ENCODE assay signal across 17 cellular contexts in the genomic region with DNA sequence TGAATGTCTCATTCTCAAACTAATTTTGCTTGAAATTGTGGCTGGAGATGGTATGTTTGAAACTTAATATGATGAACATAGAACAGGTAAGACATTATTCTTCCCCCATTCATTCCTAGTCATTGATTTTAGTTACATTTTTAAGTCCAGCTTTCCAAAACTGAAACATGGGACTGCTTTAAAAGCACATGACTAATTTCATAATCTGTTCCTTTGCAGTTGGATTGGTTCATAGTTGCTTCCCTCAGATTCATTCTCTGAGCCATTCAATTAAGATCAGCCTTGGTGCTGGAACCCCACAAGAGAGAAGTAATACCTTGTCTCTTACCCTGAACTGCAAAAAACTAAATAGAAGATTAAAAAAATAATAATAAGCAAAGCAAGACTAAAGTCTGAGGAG.
DNase-seq lines count a peak whose midpoint lies in the region; ATAC-seq, FAIRE-seq and TF ChIP-seq lines count a peak whose summit lies in the region.
"Had no signal": no experiment of that assay in that cellular context is flagged by ENCODE, and none has a peak within 500 bp of the region (broad histone marks: within the 10 kb centered on the region; RNA-seq: fewer than 3 reads in every experiment).

No MANE protein-coding gene starts in this region.

- peaks cover 48% of the 10 kb centered on the region for H3K4me1 ChIP-seq in ACC112 (ENCODE audit: control insufficient read depth, insufficient read depth, low read length, unreplicated experiment)
- H3K4me1 ChIP-seq in esophagus squamous epithelium: peaks cover 0 to 52% (median 5%) of the 10 kb centered on the region in 3 donors
- H3K4me1 ChIP-seq in HepG2 (ENCODE audit: insufficient read depth, low read length): peaks cover 30% of the 10 kb centered on the region
- peaks cover 3 to 17% (median 12%) of the 10 kb centered on the region in 3 donors for H3K4me1 ChIP-seq in skeletal muscle tissue (ENCODE audit: control insufficient read depth in 3 of 3, insufficient read depth in 3 of 3, low read length in 3 of 3)
- no peaks in the 10 kb centered on the region for H3K4me1 ChIP-seq in trophoblast cell (ENCODE audit: control insufficient read depth in 1 of 2, insufficient read depth in 2 of 2, low read length in 2 of 2)

- H3K18ac ChIP-seq in trophoblast cell (ENCODE audit: low read length): no peak overlapping the region

- peaks cover 1% of the 10 kb centered on the region for H3K79me1 ChIP-seq in trophoblast cell (ENCODE audit: low read length)

- no peaks in the 10 kb centered on the region for H3K27me3 ChIP-seq in ACC112 (ENCODE audit: insufficient read depth, low read length)
- no peaks in the 10 kb centered on the region for H3K27me3 ChIP-seq in esophagus squamous epithelium
- no peaks in the 10 kb centered on the region for H3K27me3 ChIP-seq in HepG2 (ENCODE audit: control insufficient read depth in 1 of 2, insufficient read depth in 2 of 2, low read length in 2 of 2)
- H3K27me3 ChIP-seq in skeletal muscle tissue (ENCODE audit: control insufficient read depth in 3 of 3, insufficient read depth in 3 of 3, low read length in 3 of 3): no peaks in the 10 kb centered on the region
- H3K27me3 ChIP-seq in trophoblast cell (ENCODE audit: insufficient read depth, low read length): no peaks in the 10 kb centered on the region

- H3K4me3 ChIP-seq in ACC112 (ENCODE audit: low read depth, low read length) (no peak overlapping the region), esophagus squamous epithelium (no peak overlapping the region), HepG2 (replicated peaks in 1 of 3; ENCODE audit: insufficient read depth in 1 of 3, low read depth in 2 of 3, low read length in 3 of 3) (no peak overlapping the region), skeletal muscle tissue (ENCODE audit: low read length in 3 of 3) (no peak overlapping the region), trophoblast cell (ENCODE audit: low read depth, low read length) (no peak overlapping the region)
- H3K4me3 ChIP-seq: cardiac muscle cell, SK-N-MC had no signal

- intact Hi-C loops in esophagus squamous epithelium (cut with DNase I) (no loop called here), HepG2 (cut with micrococcal nuclease; ENCODE audit: unreplicated experiment) (no loop called here)

- no peak overlapping the region for H3K4ac ChIP-seq in trophoblast cell (ENCODE audit: low read depth, low read length)

- H2BK12ac ChIP-seq in trophoblast cell (ENCODE audit: low read length): no peak overlapping the region

- peak overlapping the region; percentile 64 for H3K27ac ChIP-seq in ACC112 (ENCODE audit: low read depth, low read length)
- peak overlapping the region; percentile 18 to 78 (median 76) for H3K27ac ChIP-seq in esophagus squamous epithelium
- peak overlapping the region; percentile 7 for H3K27ac ChIP-seq in HepG2 (ENCODE audit: extremely low read length, insufficient read depth, low read length)
- peak overlapping the region; percentile 69 for H3K27ac ChIP-seq in skeletal muscle tissue (ENCODE audit: low read depth, low read length)
- no peak overlapping the region for H3K27ac ChIP-seq in trophoblast cell (ENCODE audit: low read depth, low read length)
- H3K27ac ChIP-seq: cardiac muscle cell, SK-N-MC had no signal

- CTCF ChIA-PET in HepG2 (lab: Yijun Ruan, JAX; ENCODE audit: low intra/inter-chr PET ratio, low total read pairs): no interaction called here

- H3K79me2 ChIP-seq in ACC112 (ENCODE audit: control insufficient read depth, insufficient read depth, low read length, unreplicated experiment) (no peaks in the 10 kb centered on the region), HepG2 (ENCODE audit: insufficient read depth, low read length) (no peaks in the 10 kb centered on the region), trophoblast cell (ENCODE audit: control insufficient read depth, insufficient read depth, low read length, poor library complexity) (no peaks in the 10 kb centered on the region)

- no TSS peak for BruUV-seq in HepG2 (replicated peaks; lab: Mats Ljungman, UMichigan)

- H4K91ac ChIP-seq in trophoblast cell (ENCODE audit: low read depth, low read length): no peak overlapping the region

- in situ Hi-C loops in HepG2 (cut with HindIII; ENCODE audit: extremely low pct_ligation_motif_present, low pct_unique_long_range_greater_than_20kb): no loop called here
- in situ Hi-C loops in ACHN (cut with HindIII; ENCODE audit: low pct_ligation_motif_present, low pct_unique_long_range_greater_than_20kb, low sequenced_read_pairs): no loop called here

- H2AK5ac ChIP-seq in trophoblast cell (ENCODE audit: low read length): no peak overlapping the region

- no peak overlapping the region for H4K8ac ChIP-seq in trophoblast cell (ENCODE audit: low read depth, low read length)

- TF ChIP-seq POLR2A in esophagus squamous epithelium (IDR thresholded peaks at IDR 0.05) (no peak), HepG2 (IDR thresholded peaks at IDR 0.05; ENCODE audit: insufficient read depth in 1 of 2, low read depth in 2 of 2, low read length in 2 of 2) (no peak)

- H3K9ac ChIP-seq in HepG2 (ENCODE audit: insufficient read depth, low read depth, low read length) (no peak overlapping the region), skeletal muscle tissue (ENCODE audit: low read depth in 1 of 3, low read length in 3 of 3) (no peak overlapping the region), trophoblast cell (ENCODE audit: low read length) (no peak overlapping the region)

- TF ChIP-seq CTCF in esophagus squamous epithelium (IDR thresholded peaks at IDR 0.05): no peak
- TF ChIP-seq CTCF in HepG2 (CRISPR knock-in tag; IDR thresholded peaks at IDR 0.05): no peak

- H3K14ac ChIP-seq in trophoblast cell (ENCODE audit: low read length): no peak overlapping the region

- POLR2A ChIA-PET in HepG2 (lab: Yijun Ruan, JAX): interaction anchor here (1.5 kb wide), 1 partner anchor 60 kb away, joined by 3 read pairs; no protein-coding TSS in a partner anchor

- no peak overlapping the region for H2BK5ac ChIP-seq in trophoblast cell (ENCODE audit: low read depth, low read length, poor library complexity)

- TF ChIP-seq RAD21 in HepG2 (CRISPR knock-in tag; IDR thresholded peaks at IDR 0.05): no peak

- no peak for TF ChIP-seq EP300 in HepG2 (IDR thresholded peaks at IDR 0.05; ENCODE audit: low read depth in 2 of 2, low read length in 2 of 2)
- TF ChIP-seq EP300 in HepG2 (CRISPR knock-in tag; IDR thresholded peaks at IDR 0.05; ENCODE audit: borderline replicate concordance): no peak

- H3K36me3 ChIP-seq in ACC112 (ENCODE audit: insufficient read depth, low read length) (no peaks in the 10 kb centered on the region), esophagus squamous epithelium (no peaks in the 10 kb centered on the region), HepG2 (replicated peaks in 1 of 2; ENCODE audit: control insufficient read depth in 1 of 2, insufficient read depth in 2 of 2, low read length in 2 of 2) (no peaks in the 10 kb centered on the region), skeletal muscle tissue (ENCODE audit: control insufficient read depth in 3 of 3, insufficient read depth in 3 of 3, low read length in 3 of 3) (no peaks in the 10 kb centered on the region), trophoblast cell (ENCODE audit: control insufficient read depth in 1 of 2, insufficient read depth in 2 of 2, low read length in 2 of 2) (no peaks in the 10 kb centered on the region)
- H3K36me3 ChIP-seq: cardiac muscle cell had no signal

- H2AFZ ChIP-seq in ACC112 (ENCODE audit: low read length, unreplicated experiment) (no peak overlapping the region), HepG2 (ENCODE audit: low read length) (no peak overlapping the region), trophoblast cell (ENCODE audit: insufficient read depth, low read length, poor library complexity) (no peak overlapping the region)

- no peaks in the 10 kb centered on the region for H3K9me3 ChIP-seq in esophagus squamous epithelium
- H3K9me3 ChIP-seq in HepG2 (ENCODE audit: low read length): no peaks in the 10 kb centered on the region
- H3K9me3 ChIP-seq in skeletal muscle tissue (ENCODE audit: control insufficient read depth in 3 of 3, low read length in 3 of 3): no peaks in the 10 kb centered on the region
- no peaks in the 10 kb centered on the region for H3K9me3 ChIP-seq in trophoblast cell (ENCODE audit: insufficient read depth, low read depth, low read length)

- H3K4me2 ChIP-seq in HepG2 (ENCODE audit: low read depth, low read length) (0 out of 2 replicates have a peak overlapping the region, but pooled peaks have one; percentile 28), trophoblast cell (ENCODE audit: low read length) (no peak overlapping the region)

- H4K12ac ChIP-seq in trophoblast cell (ENCODE audit: low read depth, low read length): no peak overlapping the region

- H2BK120ac ChIP-seq in trophoblast cell (ENCODE audit: insufficient read depth, low read length, poor library complexity): no peak overlapping the region

- no peak for ATAC-seq in HepG2
- ATAC-seq in HG03095 (IDR thresholded peaks at IDR 0.05; ENCODE audit: unreplicated experiment): no peak
- ATAC-seq: activated naive CD4-positive, alpha-beta T cell treated with anti-CD3 and anti-CD28 coated beads, Interleukin-2, amount 50 U/mL, for 72 hours had no signal

- H4K20me1 ChIP-seq in HepG2 (ENCODE audit: insufficient read depth, low read length): no peaks in the 10 kb centered on the region

- FAIRE-seq in HepG2 (lab: Jason Lieb, UNC): no peak
- FAIRE-seq: islet of Langerhans had no signal

- no peak overlapping the region for H3K23ac ChIP-seq in trophoblast cell (ENCODE audit: low read length)

- no peak for DNase-seq in esophagus squamous epithelium (lab: John Stamatoyannopoulos, UW)
- DNase-seq in HepG2 (ENCODE audit: low spot score): no peak
- no peak for DNase-seq in trophoblast cell
- no peak for DNase-seq in ACHN
- no peak for DNase-seq in NCI-H128 (lab: John Stamatoyannopoulos, UW; ENCODE audit: unreplicated experiment)
- DNase-seq: activated CD4-positive, alpha-beta T cell treated with anti-CD3 and anti-CD28 coated beads, Interleukin-2, amount 50 U/mL, for 1 hour; CD4-positive, alpha-beta memory T cell; DND-41; NCI-H510A; stimulated activated CD4-positive, alpha-beta T cell treated with anti-CD3 and anti-CD28 coated beads, Interleukin-15, amount 100 ng/mL, for 24 hours had no signal

TF ChIP-seq in HepG2, 621 proteins besides CTCF, POLR2A, EP300 and RAD21 (continues in another document):
- TF ChIP-seq, protein P1, sequence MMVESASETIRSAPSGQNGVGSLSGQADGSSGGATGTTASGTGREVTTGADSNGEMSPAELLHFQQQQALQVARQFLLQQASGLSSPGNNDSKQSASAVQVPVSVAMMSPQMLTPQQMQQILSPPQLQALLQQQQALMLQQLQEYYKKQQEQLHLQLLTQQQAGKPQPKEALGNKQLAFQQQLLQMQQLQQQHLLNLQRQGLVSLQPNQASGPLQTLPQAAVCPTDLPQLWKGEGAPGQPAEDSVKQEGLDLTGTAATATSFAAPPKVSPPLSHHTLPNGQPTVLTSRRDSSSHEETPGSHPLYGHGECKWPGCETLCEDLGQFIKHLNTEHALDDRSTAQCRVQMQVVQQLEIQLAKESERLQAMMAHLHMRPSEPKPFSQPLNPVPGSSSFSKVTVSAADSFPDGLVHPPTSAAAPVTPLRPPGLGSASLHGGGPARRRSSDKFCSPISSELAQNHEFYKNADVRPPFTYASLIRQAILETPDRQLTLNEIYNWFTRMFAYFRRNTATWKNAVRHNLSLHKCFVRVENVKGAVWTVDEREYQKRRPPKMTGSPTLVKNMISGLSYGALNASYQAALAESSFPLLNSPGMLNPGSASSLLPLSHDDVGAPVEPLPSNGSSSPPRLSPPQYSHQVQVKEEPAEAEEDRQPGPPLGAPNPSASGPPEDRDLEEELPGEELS (CRISPR knock-in tag; IDR thresholded peaks at IDR 0.05): no peak
